ENCODE assay signal across 33 cellular contexts in genomic region chr5:114179134-114179533, GRCh38.
"Had no signal": no experiment of that assay in that cellular context is flagged by ENCODE, and none has a peak within 500 bp of the region (broad histone marks: within the 10 kb centered on the region; RNA-seq: fewer than 3 reads in every experiment).

No MANE protein-coding gene starts in this region.

- H3K36me3 ChIP-seq: Peyer's patch, WERI-Rb-1 had no signal

- H3K27ac ChIP-seq: KMS-11, Peyer's patch, WERI-Rb-1 had no signal

- H3K4me3 ChIP-seq: Peyer's patch had no signal

- DNase-seq: activated CD4-positive, alpha-beta T cell treated with anti-CD3 and anti-CD28 coated beads, Interleukin-2, amount 10 ng/mL, durations not matched to agents 24 days and 14 days; activated CD4-positive, alpha-beta T cell treated with anti-CD3 and anti-CD28 coated beads, Interleukin-2, amount 50 U/mL, for 4 hours; activated CD8-positive, alpha-beta T cell treated with anti-CD3 and anti-CD28 coated beads for 36 hours; activated effector memory CD4-positive, alpha-beta T cell treated with anti-CD3 and anti-CD28 coated beads, Interleukin-2, amount 50 U/mL, for 16 hours; activated naive CD4-positive, alpha-beta T cell; activated naive CD4-positive, alpha-beta T cell treated with anti-CD3 and anti-CD28 coated beads, Interleukin-2, amount 50 U/mL, for 16 hours; activated naive CD8-positive, alpha-beta T cell treated with anti-CD3 and anti-CD28 coated beads for 36 hours; activated T-cell treated with anti-CD3 and anti-CD28 coated beads, Interleukin-2, amount 50 U/mL, for 1 hour; activated T-cell treated with anti-CD3 and anti-CD28 coated beads, Interleukin-2, amount 50 U/mL, for 72 hours; amniotic stem cell; aorta; MM.1S; MV-4-11; NCI-H1092; NCI-H187 treated with DMSO at 0.1 percent for 48 hours; NCI-H2081; NCI-H2171 treated with DMSO at 0.1 percent for 48 hours; NCI-H2227 treated with DMSO at 0.1 percent for 48 hours; NCI-H446; NCI-H510A treated with DMSO at 0.1 percent for 48 hours; NCI-H526 treated with DMSO at 0.1 percent for 48 hours; NCI-H82; NK-92 treated with Interleukin-12 subunit alpha and Interleukin-12 subunit beta, amount 100 ng/mL, for 24 hours; PC-3; Peyer's patch; RPMI8226; SW 1271; T-helper 1 cell; T-helper 2 cell; T-helper 9 cell; WERI-Rb-1 had no signal

- H3K4me1 ChIP-seq: Peyer's patch had no signal

- H3K9me3 ChIP-seq: Peyer's patch had no signal

- H3K27me3 ChIP-seq: Peyer's patch had no signal

- ATAC-seq: activated CD8-positive, alpha-beta T cell treated with anti-CD3 and anti-CD28 coated beads for 36 hours; activated T-cell treated with anti-CD3 and anti-CD28 coated beads, Interleukin-2, amount 50 U/mL, for 72 hours; activated T-helper 17 cell treated with anti-CD3 and anti-CD28 coated beads, Interleukin-2, amount 50 U/mL, for 72 hours; PC-3 had no signal
